ENCODE assay signal across 1 cellular context in the genomic region with DNA sequence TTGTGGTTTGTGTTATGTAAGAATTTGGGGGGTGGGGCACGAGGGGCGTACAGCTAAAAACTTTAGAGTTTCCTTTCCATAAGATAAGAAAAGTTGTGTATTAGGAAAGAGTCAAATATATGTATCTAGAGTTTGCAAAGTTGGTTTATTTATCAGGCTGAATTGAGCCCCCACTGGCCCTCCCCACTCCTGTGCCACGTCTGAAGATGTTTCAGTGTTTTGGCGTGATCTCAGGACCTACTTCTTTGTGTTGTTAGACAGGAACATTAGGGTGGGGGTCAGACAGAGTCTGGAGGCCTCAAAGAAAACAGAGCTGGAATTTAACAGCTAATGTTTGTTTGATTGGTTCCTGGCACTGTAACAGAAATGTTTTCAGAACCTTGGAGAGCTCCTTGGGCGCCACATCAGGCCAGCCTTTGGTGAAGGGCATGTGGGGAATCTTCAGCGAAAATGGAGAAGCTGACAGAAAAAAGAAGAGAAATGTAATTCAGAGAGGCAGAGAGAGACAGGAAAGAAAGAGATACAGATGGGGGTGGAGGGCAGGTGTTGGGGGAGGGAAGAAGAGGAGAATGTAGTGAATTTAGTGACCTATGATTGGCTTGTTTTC.
A peak's percentile ranks its signal among the peaks of the same experiment; 100 is the strongest.
TF ChIP-seq lines count a peak whose summit lies in the region.

No MANE protein-coding gene starts in this region.

TF ChIP-seq in HepG2, 621 proteins besides CTCF, POLR2A, EP300 and RAD21 (continued from another document and continues in another):
- TF ChIP-seq, protein P1, sequence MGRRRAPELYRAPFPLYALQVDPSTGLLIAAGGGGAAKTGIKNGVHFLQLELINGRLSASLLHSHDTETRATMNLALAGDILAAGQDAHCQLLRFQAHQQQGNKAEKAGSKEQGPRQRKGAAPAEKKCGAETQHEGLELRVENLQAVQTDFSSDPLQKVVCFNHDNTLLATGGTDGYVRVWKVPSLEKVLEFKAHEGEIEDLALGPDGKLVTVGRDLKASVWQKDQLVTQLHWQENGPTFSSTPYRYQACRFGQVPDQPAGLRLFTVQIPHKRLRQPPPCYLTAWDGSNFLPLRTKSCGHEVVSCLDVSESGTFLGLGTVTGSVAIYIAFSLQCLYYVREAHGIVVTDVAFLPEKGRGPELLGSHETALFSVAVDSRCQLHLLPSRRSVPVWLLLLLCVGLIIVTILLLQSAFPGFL (CRISPR knock-in tag; IDR thresholded peaks at IDR 0.05) = no peak
- peak; percentile 46; the same call in 1 of the 2 replicates for TF ChIP-seq SALL2 (CRISPR knock-in tag; IDR thresholded peaks at IDR 0.05)
- peak; percentile 80 for TF ChIP-seq ZNF317 (CRISPR knock-in tag; IDR thresholded peaks at IDR 0.05)
- TF ChIP-seq ZNF577 (CRISPR knock-in tag; IDR thresholded peaks at IDR 0.05; ENCODE audit: borderline replicate concordance, low read depth) = no peak
- TF ChIP-seq ZNF816 (CRISPR knock-in tag; IDR thresholded peaks at IDR 0.05; ENCODE audit: borderline replicate concordance) = peak; percentile 87; the same call in 1 of the 2 replicates
- TF ChIP-seq ZNF446 (CRISPR knock-in tag; IDR thresholded peaks at IDR 0.05) = 0 out of 2 replicates have a peak, but pooled peaks have one; percentile 56
- peak; percentile 65; the same call in 1 of the 2 replicates for TF ChIP-seq PRDM15 (CRISPR knock-in tag; IDR thresholded peaks at IDR 0.05)
- TF ChIP-seq, protein P2, sequence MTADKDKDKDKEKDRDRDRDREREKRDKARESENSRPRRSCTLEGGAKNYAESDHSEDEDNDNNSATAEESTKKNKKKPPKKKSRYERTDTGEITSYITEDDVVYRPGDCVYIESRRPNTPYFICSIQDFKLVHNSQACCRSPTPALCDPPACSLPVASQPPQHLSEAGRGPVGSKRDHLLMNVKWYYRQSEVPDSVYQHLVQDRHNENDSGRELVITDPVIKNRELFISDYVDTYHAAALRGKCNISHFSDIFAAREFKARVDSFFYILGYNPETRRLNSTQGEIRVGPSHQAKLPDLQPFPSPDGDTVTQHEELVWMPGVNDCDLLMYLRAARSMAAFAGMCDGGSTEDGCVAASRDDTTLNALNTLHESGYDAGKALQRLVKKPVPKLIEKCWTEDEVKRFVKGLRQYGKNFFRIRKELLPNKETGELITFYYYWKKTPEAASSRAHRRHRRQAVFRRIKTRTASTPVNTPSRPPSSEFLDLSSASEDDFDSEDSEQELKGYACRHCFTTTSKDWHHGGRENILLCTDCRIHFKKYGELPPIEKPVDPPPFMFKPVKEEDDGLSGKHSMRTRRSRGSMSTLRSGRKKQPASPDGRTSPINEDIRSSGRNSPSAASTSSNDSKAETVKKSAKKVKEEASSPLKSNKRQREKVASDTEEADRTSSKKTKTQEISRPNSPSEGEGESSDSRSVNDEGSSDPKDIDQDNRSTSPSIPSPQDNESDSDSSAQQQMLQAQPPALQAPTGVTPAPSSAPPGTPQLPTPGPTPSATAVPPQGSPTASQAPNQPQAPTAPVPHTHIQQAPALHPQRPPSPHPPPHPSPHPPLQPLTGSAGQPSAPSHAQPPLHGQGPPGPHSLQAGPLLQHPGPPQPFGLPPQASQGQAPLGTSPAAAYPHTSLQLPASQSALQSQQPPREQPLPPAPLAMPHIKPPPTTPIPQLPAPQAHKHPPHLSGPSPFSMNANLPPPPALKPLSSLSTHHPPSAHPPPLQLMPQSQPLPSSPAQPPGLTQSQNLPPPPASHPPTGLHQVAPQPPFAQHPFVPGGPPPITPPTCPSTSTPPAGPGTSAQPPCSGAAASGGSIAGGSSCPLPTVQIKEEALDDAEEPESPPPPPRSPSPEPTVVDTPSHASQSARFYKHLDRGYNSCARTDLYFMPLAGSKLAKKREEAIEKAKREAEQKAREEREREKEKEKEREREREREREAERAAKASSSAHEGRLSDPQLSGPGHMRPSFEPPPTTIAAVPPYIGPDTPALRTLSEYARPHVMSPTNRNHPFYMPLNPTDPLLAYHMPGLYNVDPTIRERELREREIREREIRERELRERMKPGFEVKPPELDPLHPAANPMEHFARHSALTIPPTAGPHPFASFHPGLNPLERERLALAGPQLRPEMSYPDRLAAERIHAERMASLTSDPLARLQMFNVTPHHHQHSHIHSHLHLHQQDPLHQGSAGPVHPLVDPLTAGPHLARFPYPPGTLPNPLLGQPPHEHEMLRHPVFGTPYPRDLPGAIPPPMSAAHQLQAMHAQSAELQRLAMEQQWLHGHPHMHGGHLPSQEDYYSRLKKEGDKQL (CRISPR knock-in tag; IDR thresholded peaks at IDR 0.05; ENCODE audit: low read depth) = 0 out of 2 replicates have a peak, but pooled peaks have one; percentile 46
- TF ChIP-seq ZNF800 (CRISPR knock-in tag; IDR thresholded peaks at IDR 0.05) = peak; percentile 92
- TF ChIP-seq ZBTB7B (CRISPR knock-in tag; IDR thresholded peaks at IDR 0.05) = peak; percentile 60; the same call in 1 of the 2 replicates
- no peak for TF ChIP-seq ZNF260 (CRISPR knock-in tag; IDR thresholded peaks at IDR 0.05; ENCODE audit: borderline replicate concordance, low read depth)
- no peak for TF ChIP-seq SP1 (IDR thresholded peaks at IDR 0.05)
- TF ChIP-seq SP1 (CRISPR knock-in tag; IDR thresholded peaks at IDR 0.05) = no peak
- TF ChIP-seq HOXA3 (CRISPR knock-in tag; IDR thresholded peaks at IDR 0.05) = peak; percentile 60
- TF ChIP-seq, protein P3, sequence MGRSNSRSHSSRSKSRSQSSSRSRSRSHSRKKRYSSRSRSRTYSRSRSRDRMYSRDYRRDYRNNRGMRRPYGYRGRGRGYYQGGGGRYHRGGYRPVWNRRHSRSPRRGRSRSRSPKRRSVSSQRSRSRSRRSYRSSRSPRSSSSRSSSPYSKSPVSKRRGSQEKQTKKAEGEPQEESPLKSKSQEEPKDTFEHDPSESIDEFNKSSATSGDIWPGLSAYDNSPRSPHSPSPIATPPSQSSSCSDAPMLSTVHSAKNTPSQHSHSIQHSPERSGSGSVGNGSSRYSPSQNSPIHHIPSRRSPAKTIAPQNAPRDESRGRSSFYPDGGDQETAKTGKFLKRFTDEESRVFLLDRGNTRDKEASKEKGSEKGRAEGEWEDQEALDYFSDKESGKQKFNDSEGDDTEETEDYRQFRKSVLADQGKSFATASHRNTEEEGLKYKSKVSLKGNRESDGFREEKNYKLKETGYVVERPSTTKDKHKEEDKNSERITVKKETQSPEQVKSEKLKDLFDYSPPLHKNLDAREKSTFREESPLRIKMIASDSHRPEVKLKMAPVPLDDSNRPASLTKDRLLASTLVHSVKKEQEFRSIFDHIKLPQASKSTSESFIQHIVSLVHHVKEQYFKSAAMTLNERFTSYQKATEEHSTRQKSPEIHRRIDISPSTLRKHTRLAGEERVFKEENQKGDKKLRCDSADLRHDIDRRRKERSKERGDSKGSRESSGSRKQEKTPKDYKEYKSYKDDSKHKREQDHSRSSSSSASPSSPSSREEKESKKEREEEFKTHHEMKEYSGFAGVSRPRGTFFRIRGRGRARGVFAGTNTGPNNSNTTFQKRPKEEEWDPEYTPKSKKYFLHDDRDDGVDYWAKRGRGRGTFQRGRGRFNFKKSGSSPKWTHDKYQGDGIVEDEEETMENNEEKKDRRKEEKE (IDR thresholded peaks at IDR 0.05) = no peak
- TF ChIP-seq GABPB1 (CRISPR knock-in tag; IDR thresholded peaks at IDR 0.05) = no peak
- TF ChIP-seq, protein P4, sequence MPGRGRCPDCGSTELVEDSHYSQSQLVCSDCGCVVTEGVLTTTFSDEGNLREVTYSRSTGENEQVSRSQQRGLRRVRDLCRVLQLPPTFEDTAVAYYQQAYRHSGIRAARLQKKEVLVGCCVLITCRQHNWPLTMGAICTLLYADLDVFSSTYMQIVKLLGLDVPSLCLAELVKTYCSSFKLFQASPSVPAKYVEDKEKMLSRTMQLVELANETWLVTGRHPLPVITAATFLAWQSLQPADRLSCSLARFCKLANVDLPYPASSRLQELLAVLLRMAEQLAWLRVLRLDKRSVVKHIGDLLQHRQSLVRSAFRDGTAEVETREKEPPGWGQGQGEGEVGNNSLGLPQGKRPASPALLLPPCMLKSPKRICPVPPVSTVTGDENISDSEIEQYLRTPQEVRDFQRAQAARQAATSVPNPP (CRISPR knock-in tag; IDR thresholded peaks at IDR 0.05) = no peak
- peak; percentile 71; the same call in 1 of the 2 replicates for TF ChIP-seq MTERF4 (CRISPR knock-in tag; IDR thresholded peaks at IDR 0.05)
- TF ChIP-seq ZFY (CRISPR knock-in tag; IDR thresholded peaks at IDR 0.05) = peak; percentile 47
- TF ChIP-seq ZBTB3 (CRISPR knock-in tag; IDR thresholded peaks at IDR 0.05; ENCODE audit: borderline replicate concordance, low read depth) = peak; percentile 91; the same call in 1 of the 2 replicates
- TF ChIP-seq, protein P5, sequence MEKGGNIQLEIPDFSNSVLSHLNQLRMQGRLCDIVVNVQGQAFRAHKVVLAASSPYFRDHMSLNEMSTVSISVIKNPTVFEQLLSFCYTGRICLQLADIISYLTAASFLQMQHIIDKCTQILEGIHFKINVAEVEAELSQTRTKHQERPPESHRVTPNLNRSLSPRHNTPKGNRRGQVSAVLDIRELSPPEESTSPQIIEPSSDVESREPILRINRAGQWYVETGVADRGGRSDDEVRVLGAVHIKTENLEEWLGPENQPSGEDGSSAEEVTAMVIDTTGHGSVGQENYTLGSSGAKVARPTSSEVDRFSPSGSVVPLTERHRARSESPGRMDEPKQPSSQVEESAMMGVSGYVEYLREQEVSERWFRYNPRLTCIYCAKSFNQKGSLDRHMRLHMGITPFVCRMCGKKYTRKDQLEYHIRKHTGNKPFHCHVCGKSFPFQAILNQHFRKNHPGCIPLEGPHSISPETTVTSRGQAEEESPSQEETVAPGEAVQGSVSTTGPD (CRISPR knock-in tag; IDR thresholded peaks at IDR 0.05) = peak; percentile 20; the same call in 1 of the 2 replicates
- TF ChIP-seq, protein P6, sequence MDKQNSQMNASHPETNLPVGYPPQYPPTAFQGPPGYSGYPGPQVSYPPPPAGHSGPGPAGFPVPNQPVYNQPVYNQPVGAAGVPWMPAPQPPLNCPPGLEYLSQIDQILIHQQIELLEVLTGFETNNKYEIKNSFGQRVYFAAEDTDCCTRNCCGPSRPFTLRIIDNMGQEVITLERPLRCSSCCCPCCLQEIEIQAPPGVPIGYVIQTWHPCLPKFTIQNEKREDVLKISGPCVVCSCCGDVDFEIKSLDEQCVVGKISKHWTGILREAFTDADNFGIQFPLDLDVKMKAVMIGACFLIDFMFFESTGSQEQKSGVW (CRISPR knock-in tag; IDR thresholded peaks at IDR 0.05; ENCODE audit: borderline replicate concordance) = no peak
- no peak for TF ChIP-seq NR2F6 (IDR thresholded peaks at IDR 0.05)
- TF ChIP-seq NR2F6 (CRISPR knock-in tag; IDR thresholded peaks at IDR 0.05) = peak; percentile 48; the same call in 1 of the 2 replicates
- TF ChIP-seq, protein P7, sequence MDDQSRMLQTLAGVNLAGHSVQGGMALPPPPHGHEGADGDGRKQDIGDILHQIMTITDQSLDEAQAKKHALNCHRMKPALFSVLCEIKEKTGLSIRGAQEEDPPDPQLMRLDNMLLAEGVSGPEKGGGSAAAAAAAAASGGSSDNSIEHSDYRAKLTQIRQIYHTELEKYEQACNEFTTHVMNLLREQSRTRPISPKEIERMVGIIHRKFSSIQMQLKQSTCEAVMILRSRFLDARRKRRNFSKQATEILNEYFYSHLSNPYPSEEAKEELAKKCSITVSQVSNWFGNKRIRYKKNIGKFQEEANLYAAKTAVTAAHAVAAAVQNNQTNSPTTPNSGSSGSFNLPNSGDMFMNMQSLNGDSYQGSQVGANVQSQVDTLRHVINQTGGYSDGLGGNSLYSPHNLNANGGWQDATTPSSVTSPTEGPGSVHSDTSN (CRISPR knock-in tag; IDR thresholded peaks at IDR 0.05; ENCODE audit: borderline replicate concordance) = peak; percentile 73; the same call in 1 of the 2 replicates
- TF ChIP-seq ZNF3 (CRISPR knock-in tag; IDR thresholded peaks at IDR 0.05) = peak; percentile 74; the same call in 1 of the 2 replicates
- 0 out of 2 replicates have a peak, but pooled peaks have one; percentile 8 for TF ChIP-seq ZNF24 (IDR thresholded peaks at IDR 0.05)
- TF ChIP-seq ZNF619 (CRISPR knock-in tag; IDR thresholded peaks at IDR 0.05) = peak; percentile 83; the same call in 1 of the 2 replicates
- no peak for TF ChIP-seq NRL (CRISPR knock-in tag; IDR thresholded peaks at IDR 0.05; ENCODE audit: borderline replicate concordance)
